9 cellular contexts compared by ENCODE assay signal in genomic region chr17:77421635-77421982, GRCh38.
A peak's percentile ranks its signal among the peaks of the same experiment; 100 is the strongest.
DNase-seq lines count a peak whose midpoint lies in the region; ATAC-seq and TF ChIP-seq lines count a peak whose summit lies in the region.
"Had no signal": no experiment of that assay in that cellular context is flagged by ENCODE, and none has a peak within 500 bp of the region (broad histone marks: within the 10 kb centered on the region; RNA-seq: fewer than 3 reads in every experiment).

No MANE protein-coding gene starts in this region.

- no peaks in the 10 kb centered on the region for H3K36me3 Mint-ChIP-seq in activated T-cell treated with anti-CD3 and anti-CD28 coated beads, Interleukin-2, amount 50 U/mL, for 72 hours (ENCODE audit: insufficient read depth in 2 of 2)

- no peak for DNase-seq in activated T-cell treated with anti-CD3 and anti-CD28 coated beads, Interleukin-2, amount 50 U/mL, for 72 hours
- no peak for DNase-seq in activated T-cell treated with anti-CD3 and anti-CD28 coated beads for 4 hours
- DNase-seq in adrenal gland: no peak
- DNase-seq in transverse colon: no peak
- no peak for DNase-seq in omental fat pad (ENCODE audit: low spot score)
- no peak for DNase-seq in NCI-H2107 treated with DMSO at 0.1 percent for 48 hours (lab: John Stamatoyannopoulos, UW; ENCODE audit: unreplicated experiment)
- DNase-seq in H7: no peak

- H3K4me3 ChIP-seq in adrenal gland: no peak overlapping the region
- no peak overlapping the region for H3K4me3 ChIP-seq in muscle layer of duodenum (ENCODE audit: low read depth in 1 of 2, low read length in 2 of 2)
- H3K4me3 ChIP-seq in transverse colon: no peak overlapping the region
- no peak overlapping the region for H3K4me3 ChIP-seq in H7 (ENCODE audit: insufficient read depth, low read depth, low read length)

- intact Hi-C loops in adrenal gland (cut with DNase I) (no loop called here), transverse colon (cut with DNase I; ENCODE audit: low total_unique reads) (loop anchor here (5.0 kb wide), 1 partner anchor 44 kb away; no protein-coding TSS in a partner anchor)

- ATAC-seq in activated T-cell treated with anti-CD3 and anti-CD28 coated beads, Interleukin-2, amount 50 U/mL, for 72 hours (replicated peaks in 1 of 2): no peak
- no peak for ATAC-seq in omental fat pad (ENCODE audit: low FRiP score)

- no peak for TF ChIP-seq CTCF in adrenal gland (IDR thresholded peaks at IDR 0.05)
- no peak for TF ChIP-seq CTCF in transverse colon (IDR thresholded peaks at IDR 0.05)
- TF ChIP-seq CTCF in omental fat pad (IDR thresholded peaks at IDR 0.05): no peak

- H3K27me3 ChIP-seq in adrenal gland (no peaks in the 10 kb centered on the region), muscle layer of duodenum (ENCODE audit: low read depth, low read length) (no peaks in the 10 kb centered on the region), transverse colon (no peaks in the 10 kb centered on the region), H7 (ENCODE audit: control insufficient read depth, insufficient read depth, low read length) (no peaks in the 10 kb centered on the region)

- no peak for TF ChIP-seq EP300 in transverse colon (IDR thresholded peaks at IDR 0.05; ENCODE audit: low read depth)

- H3K9me3 ChIP-seq in adrenal gland (replicated peaks in 1 of 3) (no peaks in the 10 kb centered on the region), muscle layer of duodenum (ENCODE audit: control insufficient read depth in 1 of 2, low read length in 2 of 2) (no peaks in the 10 kb centered on the region), transverse colon (no peaks in the 10 kb centered on the region)

- H3K9me3 Mint-ChIP-seq in activated T-cell treated with anti-CD3 and anti-CD28 coated beads, Interleukin-2, amount 50 U/mL, for 72 hours: no peaks in the 10 kb centered on the region

- H3K4me3 Mint-ChIP-seq in activated T-cell treated with anti-CD3 and anti-CD28 coated beads, Interleukin-2, amount 50 U/mL, for 72 hours: peak overlapping the region; percentile 53 to 65

- H3K4me1 ChIP-seq in adrenal gland (replicated peaks in 1 of 2) (peaks cover 54 to 74% of the 10 kb centered on the region in 2 donors), muscle layer of duodenum (ENCODE audit: control insufficient read depth in 1 of 2, insufficient read depth in 2 of 2, low read length in 2 of 2) (peaks cover 38 to 67% of the 10 kb centered on the region in 2 donors), transverse colon (peaks cover 52 to 74% (median 66%) of the 10 kb centered on the region in 4 donors)

- H3K27ac ChIP-seq in adrenal gland (peak overlapping the region in 3 of 5 donors; percentile 76 to 98 (median 94)), muscle layer of duodenum (ENCODE audit: low read length) (peak overlapping the region; percentile 81), transverse colon (peak overlapping the region; percentile 89 to 95 (median 94))
- H3K27ac ChIP-seq: C4-2B had no signal

- H3K4me1 Mint-ChIP-seq in activated T-cell treated with anti-CD3 and anti-CD28 coated beads, Interleukin-2, amount 50 U/mL, for 72 hours (ENCODE audit: low read depth): peaks cover 45% of the 10 kb centered on the region

- peak overlapping the region; percentile 43 for H3K27ac Mint-ChIP-seq in activated T-cell treated with anti-CD3 and anti-CD28 coated beads, Interleukin-2, amount 50 U/mL, for 72 hours

- 75 to 87% (median 77%) methylated on average over 5 to 13 of the region's 13 CpGs for WGBS in adrenal gland, 4 donors
- 73 to 100% methylated on average over 3 to 13 of the region's 13 CpGs for WGBS in transverse colon (ENCODE audit: low coverage in 1 of 2), 2 donors

- in situ Hi-C loops in transverse colon (cut with MboI; ENCODE audit: low pct_ligation_motif_present in 1 of 4, low pct_unique_long_range_greater_than_20kb in 1 of 4, low sequenced_read_pairs in 3 of 4): loop anchor here in 2 of 4 donors (10.0 kb wide), 2 partner anchors 73 to 87 kb away; no protein-coding TSS in a partner anchor

- TF ChIP-seq POLR2A in adrenal gland (IDR thresholded peaks at IDR 0.05) (no peak), transverse colon (IDR thresholded peaks at IDR 0.05) (no peak)

- H3K36me3 ChIP-seq in adrenal gland (replicated peaks in 1 of 2) (no peaks in the 10 kb centered on the region), muscle layer of duodenum (ENCODE audit: control insufficient read depth in 1 of 2, insufficient read depth in 2 of 2, low read length in 2 of 2) (no peaks in the 10 kb centered on the region), transverse colon (no peaks in the 10 kb centered on the region), H7 (replicated peaks; ENCODE audit: control insufficient read depth, insufficient read depth, low read length) (no peaks in the 10 kb centered on the region)

- no peaks in the 10 kb centered on the region for H3K27me3 Mint-ChIP-seq in activated T-cell treated with anti-CD3 and anti-CD28 coated beads, Interleukin-2, amount 50 U/mL, for 72 hours (ENCODE audit: low read depth)
